Comparison of ENCODE assay signal across 17 cellular contexts in genomic region chr18:25786778-25787177, GRCh38.
A peak's percentile ranks its signal among the peaks of the same experiment; 100 is the strongest.
DNase-seq lines count a peak whose midpoint lies in the region; ATAC-seq, FAIRE-seq and TF ChIP-seq lines count a peak whose summit lies in the region.
"Had no signal": no experiment of that assay in that cellular context is flagged by ENCODE, and none has a peak within 500 bp of the region (broad histone marks: within the 10 kb centered on the region; RNA-seq: fewer than 3 reads in every experiment).

No MANE protein-coding gene starts in this region.

- WGBS in mesodermal cell (ENCODE audit: insufficient coverage in 2 of 2), 2 experiments: no CpG with 5 or more reads among the region's 2 CpGs

- CTCF ChIA-PET in naive thymus-derived CD4-positive, alpha-beta T cell (lab: Charles Lee): no interaction called here

- H3K4me1 ChIP-seq in mesodermal cell (ENCODE audit: control insufficient read depth, insufficient read depth, low read length, poor library complexity, severe bottlenecking): peaks cover 6% of the 10 kb centered on the region
- H3K4me1 ChIP-seq in naive thymus-derived CD4-positive, alpha-beta T cell (ENCODE audit: control insufficient read depth in 2 of 2, insufficient read depth in 2 of 2, low read length in 2 of 2): no peaks in the 10 kb centered on the region
- H3K4me1 ChIP-seq: vagina had no signal

- POLR2A ChIA-PET in naive thymus-derived CD4-positive, alpha-beta T cell (lab: Charles Lee): no interaction called here

- H3K9me3 ChIP-seq in mesodermal cell (ENCODE audit: control insufficient read depth, low read length): no peaks in the 10 kb centered on the region
- H3K9me3 ChIP-seq in naive thymus-derived CD4-positive, alpha-beta T cell (ENCODE audit: control insufficient read depth in 2 of 3, low read length in 3 of 3): no peaks in the 10 kb centered on the region
- H3K9me3 ChIP-seq: BLaER1, vagina had no signal

- TF ChIP-seq CTCF in AG09309 (IDR thresholded peaks at IDR 0.05; ENCODE audit: control insufficient read depth, insufficient read depth, low read depth, low read length, missing control alignments) (no peak), choroid plexus epithelial cell (conservative IDR thresholded peaks at IDR 0.05; ENCODE audit: low read depth, low read length) (no peak), D721Med (IDR thresholded peaks at IDR 0.05; ENCODE audit: insufficient read depth, missing control alignments) (no peak), coronary artery (IDR thresholded peaks at IDR 0.05) (no peak)

- H3K9me3 Mint-ChIP-seq in naive thymus-derived CD4-positive, alpha-beta T cell: peaks cover 0 to 9% (median 1%) of the 10 kb centered on the region in 11 donors
- H3K9me3 Mint-ChIP-seq: activated naive CD8-positive, alpha-beta T cell treated with anti-CD3 and anti-CD28 coated beads, Interleukin-2, amount 10 ng/mL, durations not matched to agents 7 days and 5 days had no signal

- no peak overlapping the region for H3K4me3 ChIP-seq in AG09309 (ENCODE audit: control insufficient read depth, low read depth, low read length)
- no peak overlapping the region for H3K4me3 ChIP-seq in choroid plexus epithelial cell (ENCODE audit: low read depth, low read length)
- H3K4me3 ChIP-seq in mesodermal cell (ENCODE audit: extremely low read depth, insufficient read depth, low read length, poor library complexity, severe bottlenecking): no peak overlapping the region
- H3K4me3 ChIP-seq in naive thymus-derived CD4-positive, alpha-beta T cell (ENCODE audit: low read length): no peak overlapping the region
- H3K4me3 ChIP-seq in coronary artery: no peak overlapping the region
- H3K4me3 ChIP-seq: BLaER1, vagina had no signal

- no peaks in the 10 kb centered on the region for H3K27me3 ChIP-seq in naive thymus-derived CD4-positive, alpha-beta T cell (ENCODE audit: control insufficient read depth in 2 of 2, insufficient read depth in 2 of 2, low read length in 2 of 2)
- H3K27me3 ChIP-seq: BLaER1, vagina had no signal

- H3K4me3 Mint-ChIP-seq in naive thymus-derived CD4-positive, alpha-beta T cell: no peak overlapping the region
- H3K4me3 Mint-ChIP-seq: activated naive CD8-positive, alpha-beta T cell treated with anti-CD3 and anti-CD28 coated beads, Interleukin-2, amount 10 ng/mL, durations not matched to agents 7 days and 5 days had no signal

- DNase-seq in AG09309 (ENCODE audit: low read depth): peak; percentile 47
- DNase-seq in RCC 7860 (ENCODE audit: low spot score): peak; percentile 79
- peak; percentile 73 for DNase-seq in choroid plexus epithelial cell (ENCODE audit: low read depth)
- no peak for DNase-seq in activated gamma-delta T cell treated with Interleukin-2 at 50 U/mL for 16 hours
- no peak for DNase-seq in naive thymus-derived CD4-positive, alpha-beta T cell
- no peak for DNase-seq in D721Med (ENCODE audit: insufficient read length, low spot score)
- no peak for DNase-seq in coronary artery (ENCODE audit: low spot score)
- DNase-seq: activated naive CD8-positive, alpha-beta T cell treated with anti-CD3 and anti-CD28 coated beads, Interleukin-2, amount 10 ng/mL, durations not matched to agents 7 days and 5 days; DND-41; effector CD4-positive, alpha-beta T cell; hippocampal formation; NCI-H1417; NCI-H510A treated with DMSO at 0.1 percent for 48 hours had no signal

- peaks cover 0 to 3% (median 0%) of the 10 kb centered on the region in 5 donors for H3K36me3 Mint-ChIP-seq in naive thymus-derived CD4-positive, alpha-beta T cell
- H3K36me3 Mint-ChIP-seq: activated naive CD8-positive, alpha-beta T cell treated with anti-CD3 and anti-CD28 coated beads, Interleukin-2, amount 10 ng/mL, durations not matched to agents 7 days and 5 days had no signal

- H3K36me3 ChIP-seq in mesodermal cell (ENCODE audit: control insufficient read depth, insufficient read depth, low read length): no peaks in the 10 kb centered on the region
- no peaks in the 10 kb centered on the region for H3K36me3 ChIP-seq in naive thymus-derived CD4-positive, alpha-beta T cell (ENCODE audit: control insufficient read depth in 2 of 3, insufficient read depth in 3 of 3, low read length in 3 of 3)
- H3K36me3 ChIP-seq: BLaER1, vagina had no signal

- H3K27ac ChIP-seq in mesodermal cell (ENCODE audit: low read depth, low read length, severe bottlenecking) (peak overlapping the region; percentile 64), coronary artery (no peak overlapping the region)
- no peak overlapping the region for H3K27ac ChIP-seq in naive thymus-derived CD4-positive, alpha-beta T cell (ENCODE audit: low read depth, low read length)
- H3K27ac ChIP-seq: BLaER1, vagina, VCaP had no signal

- FAIRE-seq in RCC 7860 (lab: Jason Lieb, UNC): peak; percentile 88
- FAIRE-seq in D721Med (lab: Jason Lieb, UNC): no peak

- H3K27me3 Mint-ChIP-seq in naive thymus-derived CD4-positive, alpha-beta T cell: peaks cover 0 to 13% (median 8%) of the 10 kb centered on the region in 5 donors

- no peaks in the 10 kb centered on the region for H3K4me1 Mint-ChIP-seq in naive thymus-derived CD4-positive, alpha-beta T cell
- H3K4me1 Mint-ChIP-seq: activated naive CD8-positive, alpha-beta T cell treated with anti-CD3 and anti-CD28 coated beads, Interleukin-2, amount 10 ng/mL, durations not matched to agents 7 days and 5 days had no signal

- ATAC-seq in naive thymus-derived CD4-positive, alpha-beta T cell: no peak

- intact Hi-C loops in naive thymus-derived CD4-positive, alpha-beta T cell (cut with micrococcal nuclease): no loop called here

- H3K27ac Mint-ChIP-seq in naive thymus-derived CD4-positive, alpha-beta T cell: no peak overlapping the region
- H3K27ac Mint-ChIP-seq: activated naive CD8-positive, alpha-beta T cell treated with anti-CD3 and anti-CD28 coated beads, Interleukin-2, amount 10 ng/mL, durations not matched to agents 7 days and 5 days had no signal

Comparison
In these comparisons a context has a peak if more than half of its experiments do, and no peak if none do; other contexts are left out.
1. DNase-seq: peak in AG09309 (single experiment), RCC 7860 (single experiment) and choroid plexus epithelial cell (single experiment); none in activated gamma-delta T cell treated with Interleukin-2 at 50 U/mL for 16 hours (single experiment), naive thymus-derived CD4-positive, alpha-beta T cell (0 of 9), D721Med (single experiment) and coronary artery (single experiment).